1 cellular context compared by ENCODE assay signal in the genomic region with DNA sequence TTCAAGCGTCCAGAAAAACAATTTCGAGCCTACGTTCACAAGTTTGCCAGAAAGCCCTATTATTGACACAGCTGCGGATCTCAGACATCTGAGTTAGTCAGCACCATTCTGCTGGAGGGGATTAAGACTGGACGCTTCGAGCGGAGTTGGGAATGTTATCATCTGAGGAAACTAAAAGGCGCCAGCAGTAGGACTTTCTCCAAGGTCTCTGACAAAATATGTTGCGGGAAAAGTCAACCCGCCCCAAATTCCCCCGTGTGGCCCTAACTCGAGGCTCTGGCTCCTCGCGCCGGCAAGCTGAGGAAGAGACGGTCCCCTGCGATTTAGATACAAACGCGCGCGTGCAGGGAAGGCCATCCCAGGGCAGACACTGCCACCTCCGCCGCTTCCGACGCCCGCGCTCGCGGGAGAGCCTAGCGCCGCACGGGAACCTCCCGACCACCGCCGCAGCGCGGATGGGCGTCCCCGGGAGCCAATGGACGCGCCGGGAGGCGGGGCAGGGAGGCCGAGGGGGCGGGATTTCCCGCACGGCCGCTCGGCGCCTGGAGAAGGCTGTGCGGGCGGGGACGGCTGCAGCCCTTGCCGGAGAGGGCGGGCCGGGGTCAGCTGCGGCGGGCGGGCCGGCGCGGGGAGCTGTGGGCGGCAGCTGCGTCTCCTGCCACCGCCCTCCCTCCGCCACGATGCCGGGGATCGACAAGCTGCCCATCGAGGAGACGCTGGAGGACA.
TF ChIP-seq lines count a peak whose summit lies in the region.

A gene with protein sequence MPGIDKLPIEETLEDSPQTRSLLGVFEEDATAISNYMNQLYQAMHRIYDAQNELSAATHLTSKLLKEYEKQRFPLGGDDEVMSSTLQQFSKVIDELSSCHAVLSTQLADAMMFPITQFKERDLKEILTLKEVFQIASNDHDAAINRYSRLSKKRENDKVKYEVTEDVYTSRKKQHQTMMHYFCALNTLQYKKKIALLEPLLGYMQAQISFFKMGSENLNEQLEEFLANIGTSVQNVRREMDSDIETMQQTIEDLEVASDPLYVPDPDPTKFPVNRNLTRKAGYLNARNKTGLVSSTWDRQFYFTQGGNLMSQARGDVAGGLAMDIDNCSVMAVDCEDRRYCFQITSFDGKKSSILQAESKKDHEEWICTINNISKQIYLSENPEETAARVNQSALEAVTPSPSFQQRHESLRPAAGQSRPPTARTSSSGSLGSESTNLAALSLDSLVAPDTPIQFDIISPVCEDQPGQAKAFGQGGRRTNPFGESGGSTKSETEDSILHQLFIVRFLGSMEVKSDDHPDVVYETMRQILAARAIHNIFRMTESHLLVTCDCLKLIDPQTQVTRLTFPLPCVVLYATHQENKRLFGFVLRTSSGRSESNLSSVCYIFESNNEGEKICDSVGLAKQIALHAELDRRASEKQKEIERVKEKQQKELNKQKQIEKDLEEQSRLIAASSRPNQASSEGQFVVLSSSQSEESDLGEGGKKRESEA (plus strand): TSS at position 526 of the 726 bp plus-strand sequence. CDS start 155 bp downstream, at position 681.

TF ChIP-seq in HepG2, 621 proteins besides CTCF, POLR2A, EP300 and RAD21 (continued from another document and continues in another):
- TF ChIP-seq, protein P1, sequence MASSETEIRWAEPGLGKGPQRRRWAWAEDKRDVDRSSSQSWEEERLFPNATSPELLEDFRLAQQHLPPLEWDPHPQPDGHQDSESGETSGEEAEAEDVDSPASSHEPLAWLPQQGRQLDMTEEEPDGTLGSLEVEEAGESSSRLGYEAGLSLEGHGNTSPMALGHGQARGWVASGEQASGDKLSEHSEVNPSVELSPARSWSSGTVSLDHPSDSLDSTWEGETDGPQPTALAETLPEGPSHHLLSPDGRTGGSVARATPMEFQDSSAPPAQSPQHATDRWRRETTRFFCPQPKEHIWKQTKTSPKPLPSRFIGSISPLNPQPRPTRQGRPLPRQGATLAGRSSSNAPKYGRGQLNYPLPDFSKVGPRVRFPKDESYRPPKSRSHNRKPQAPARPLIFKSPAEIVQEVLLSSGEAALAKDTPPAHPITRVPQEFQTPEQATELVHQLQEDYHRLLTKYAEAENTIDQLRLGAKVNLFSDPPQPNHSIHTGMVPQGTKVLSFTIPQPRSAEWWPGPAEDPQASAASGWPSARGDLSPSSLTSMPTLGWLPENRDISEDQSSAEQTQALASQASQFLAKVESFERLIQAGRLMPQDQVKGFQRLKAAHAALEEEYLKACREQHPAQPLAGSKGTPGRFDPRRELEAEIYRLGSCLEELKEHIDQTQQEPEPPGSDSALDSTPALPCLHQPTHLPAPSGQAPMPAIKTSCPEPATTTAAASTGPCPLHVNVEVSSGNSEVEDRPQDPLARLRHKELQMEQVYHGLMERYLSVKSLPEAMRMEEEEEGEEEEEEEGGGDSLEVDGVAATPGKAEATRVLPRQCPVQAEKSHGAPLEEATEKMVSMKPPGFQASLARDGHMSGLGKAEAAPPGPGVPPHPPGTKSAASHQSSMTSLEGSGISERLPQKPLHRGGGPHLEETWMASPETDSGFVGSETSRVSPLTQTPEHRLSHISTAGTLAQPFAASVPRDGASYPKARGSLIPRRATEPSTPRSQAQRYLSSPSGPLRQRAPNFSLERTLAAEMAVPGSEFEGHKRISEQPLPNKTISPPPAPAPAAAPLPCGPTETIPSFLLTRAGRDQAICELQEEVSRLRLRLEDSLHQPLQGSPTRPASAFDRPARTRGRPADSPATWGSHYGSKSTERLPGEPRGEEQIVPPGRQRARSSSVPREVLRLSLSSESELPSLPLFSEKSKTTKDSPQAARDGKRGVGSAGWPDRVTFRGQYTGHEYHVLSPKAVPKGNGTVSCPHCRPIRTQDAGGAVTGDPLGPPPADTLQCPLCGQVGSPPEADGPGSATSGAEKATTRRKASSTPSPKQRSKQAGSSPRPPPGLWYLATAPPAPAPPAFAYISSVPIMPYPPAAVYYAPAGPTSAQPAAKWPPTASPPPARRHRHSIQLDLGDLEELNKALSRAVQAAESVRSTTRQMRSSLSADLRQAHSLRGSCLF (CRISPR knock-in tag; IDR thresholded peaks at IDR 0.05; ENCODE audit: borderline replicate concordance), result no peak
- TF ChIP-seq CHD4 (IDR thresholded peaks at IDR 0.05; ENCODE audit: borderline replicate concordance, low read length) (no peak), RBFOX2 (IDR thresholded peaks at IDR 0.05; ENCODE audit: low read depth, low read length) (peak; percentile 80), PHF8 (CRISPR knock-in tag; IDR thresholded peaks at IDR 0.05) (peak; percentile 76), ZNF33B (CRISPR knock-in tag; IDR thresholded peaks at IDR 0.05) (0 out of 2 replicates have a peak, but pooled peaks have one; percentile 49), TBX3 (IDR thresholded peaks at IDR 0.05; ENCODE audit: borderline replicate concordance) (peak; percentile 15; the same call in 1 of the 2 replicates), TAF15 (IDR thresholded peaks at IDR 0.05; ENCODE audit: low read depth, low read length, poor library complexity, severe bottlenecking) (peak; percentile 31), ZNF777 (CRISPR knock-in tag; IDR thresholded peaks at IDR 0.05) (peak; percentile 67; the same call in 1 of the 2 replicates), MED1 (CRISPR knock-in tag; IDR thresholded peaks at IDR 0.05) (peak; percentile 38; the same call in 1 of the 2 replicates), GFI1 (CRISPR knock-in tag; IDR thresholded peaks at IDR 0.05; ENCODE audit: borderline replicate concordance) (peak; percentile 40; the same call in 1 of the 2 replicates), KLF15 (CRISPR knock-in tag; IDR thresholded peaks at IDR 0.05; ENCODE audit: borderline replicate concordance) (no peak), NFE2 (CRISPR knock-in tag; IDR thresholded peaks at IDR 0.05) (no peak), ZNF317 (CRISPR knock-in tag; IDR thresholded peaks at IDR 0.05) (0 out of 2 replicates have a peak, but pooled peaks have one; percentile 45), NR2C2 (CRISPR knock-in tag; IDR thresholded peaks at IDR 0.05; ENCODE audit: borderline replicate concordance) (peak; percentile 70; the same call in 1 of the 2 replicates), ZNF101 (CRISPR knock-in tag; IDR thresholded peaks at IDR 0.05; ENCODE audit: borderline replicate concordance, low read depth) (peak; percentile 55; the same call in 1 of the 2 replicates), ZFP90 (CRISPR knock-in tag; IDR thresholded peaks at IDR 0.05; ENCODE audit: borderline replicate concordance) (no peak; the same call in none of the 2 replicates), ZC3H4 (CRISPR knock-in tag; IDR thresholded peaks at IDR 0.05; ENCODE audit: borderline replicate concordance) (no peak), MED8 (CRISPR knock-in tag; IDR thresholded peaks at IDR 0.05; ENCODE audit: insufficient replicate concordance) (peak; percentile 79), MXD4 (CRISPR knock-in tag; IDR thresholded peaks at IDR 0.05) (0 out of 2 replicates have a peak, but pooled peaks have one; percentile 74), NCOA2 (CRISPR knock-in tag; IDR thresholded peaks at IDR 0.05) (no peak; the same call in 1 of the 2 replicates), RNF2 (conservative IDR thresholded peaks at IDR 0.05; ENCODE audit: low read depth) (peak; percentile 81), ZNF251 (CRISPR knock-in tag; IDR thresholded peaks at IDR 0.05) (no peak), GATAD1 (CRISPR knock-in tag; IDR thresholded peaks at IDR 0.05) (peak; percentile 62), ARNT2 (CRISPR knock-in tag; IDR thresholded peaks at IDR 0.05; ENCODE audit: low read depth) (peak; percentile 90), SYNCRIP (IDR thresholded peaks at IDR 0.05; ENCODE audit: insufficient read depth, low read depth, low read length) (no peak), ZFP41 (CRISPR knock-in tag; IDR thresholded peaks at IDR 0.05; ENCODE audit: borderline replicate concordance) (peak; percentile 35; the same call in 1 of the 2 replicates), DR1 (CRISPR knock-in tag; IDR thresholded peaks at IDR 0.05) (peak; percentile 65; the same call in 1 of the 2 replicates), PHB2 (IDR thresholded peaks at IDR 0.05; ENCODE audit: partially characterized antibody) (no peak), ZNF44 (CRISPR knock-in tag; IDR thresholded peaks at IDR 0.05) (peak; percentile 70; the same call in 1 of the 2 replicates), ERF (CRISPR knock-in tag; IDR thresholded peaks at IDR 0.05) (peak; percentile 62; the same call in 1 of the 2 replicates), ZNF772 (CRISPR knock-in tag; IDR thresholded peaks at IDR 0.05) (peak; percentile 82; the same call in 1 of the 2 replicates)
- TF ChIP-seq, protein P2, sequence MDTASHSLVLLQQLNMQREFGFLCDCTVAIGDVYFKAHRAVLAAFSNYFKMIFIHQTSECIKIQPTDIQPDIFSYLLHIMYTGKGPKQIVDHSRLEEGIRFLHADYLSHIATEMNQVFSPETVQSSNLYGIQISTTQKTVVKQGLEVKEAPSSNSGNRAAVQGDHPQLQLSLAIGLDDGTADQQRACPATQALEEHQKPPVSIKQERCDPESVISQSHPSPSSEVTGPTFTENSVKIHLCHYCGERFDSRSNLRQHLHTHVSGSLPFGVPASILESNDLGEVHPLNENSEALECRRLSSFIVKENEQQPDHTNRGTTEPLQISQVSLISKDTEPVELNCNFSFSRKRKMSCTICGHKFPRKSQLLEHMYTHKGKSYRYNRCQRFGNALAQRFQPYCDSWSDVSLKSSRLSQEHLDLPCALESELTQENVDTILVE (CRISPR knock-in tag; IDR thresholded peaks at IDR 0.05), result peak; percentile 48; the same call in 1 of the 2 replicates
- TF ChIP-seq, protein P3, sequence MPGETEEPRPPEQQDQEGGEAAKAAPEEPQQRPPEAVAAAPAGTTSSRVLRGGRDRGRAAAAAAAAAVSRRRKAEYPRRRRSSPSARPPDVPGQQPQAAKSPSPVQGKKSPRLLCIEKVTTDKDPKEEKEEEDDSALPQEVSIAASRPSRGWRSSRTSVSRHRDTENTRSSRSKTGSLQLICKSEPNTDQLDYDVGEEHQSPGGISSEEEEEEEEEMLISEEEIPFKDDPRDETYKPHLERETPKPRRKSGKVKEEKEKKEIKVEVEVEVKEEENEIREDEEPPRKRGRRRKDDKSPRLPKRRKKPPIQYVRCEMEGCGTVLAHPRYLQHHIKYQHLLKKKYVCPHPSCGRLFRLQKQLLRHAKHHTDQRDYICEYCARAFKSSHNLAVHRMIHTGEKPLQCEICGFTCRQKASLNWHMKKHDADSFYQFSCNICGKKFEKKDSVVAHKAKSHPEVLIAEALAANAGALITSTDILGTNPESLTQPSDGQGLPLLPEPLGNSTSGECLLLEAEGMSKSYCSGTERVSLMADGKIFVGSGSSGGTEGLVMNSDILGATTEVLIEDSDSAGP (CRISPR knock-in tag; IDR thresholded peaks at IDR 0.05; ENCODE audit: borderline replicate concordance), result peak; percentile 67; the same call in 1 of the 2 replicates
- TF ChIP-seq, protein P4, sequence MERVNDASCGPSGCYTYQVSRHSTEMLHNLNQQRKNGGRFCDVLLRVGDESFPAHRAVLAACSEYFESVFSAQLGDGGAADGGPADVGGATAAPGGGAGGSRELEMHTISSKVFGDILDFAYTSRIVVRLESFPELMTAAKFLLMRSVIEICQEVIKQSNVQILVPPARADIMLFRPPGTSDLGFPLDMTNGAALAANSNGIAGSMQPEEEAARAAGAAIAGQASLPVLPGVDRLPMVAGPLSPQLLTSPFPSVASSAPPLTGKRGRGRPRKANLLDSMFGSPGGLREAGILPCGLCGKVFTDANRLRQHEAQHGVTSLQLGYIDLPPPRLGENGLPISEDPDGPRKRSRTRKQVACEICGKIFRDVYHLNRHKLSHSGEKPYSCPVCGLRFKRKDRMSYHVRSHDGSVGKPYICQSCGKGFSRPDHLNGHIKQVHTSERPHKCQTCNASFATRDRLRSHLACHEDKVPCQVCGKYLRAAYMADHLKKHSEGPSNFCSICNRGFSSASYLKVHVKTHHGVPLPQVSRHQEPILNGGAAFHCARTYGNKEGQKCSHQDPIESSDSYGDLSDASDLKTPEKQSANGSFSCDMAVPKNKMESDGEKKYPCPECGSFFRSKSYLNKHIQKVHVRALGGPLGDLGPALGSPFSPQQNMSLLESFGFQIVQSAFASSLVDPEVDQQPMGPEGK (CRISPR knock-in tag; IDR thresholded peaks at IDR 0.05), result peak; percentile 53
- TF ChIP-seq, protein P5, sequence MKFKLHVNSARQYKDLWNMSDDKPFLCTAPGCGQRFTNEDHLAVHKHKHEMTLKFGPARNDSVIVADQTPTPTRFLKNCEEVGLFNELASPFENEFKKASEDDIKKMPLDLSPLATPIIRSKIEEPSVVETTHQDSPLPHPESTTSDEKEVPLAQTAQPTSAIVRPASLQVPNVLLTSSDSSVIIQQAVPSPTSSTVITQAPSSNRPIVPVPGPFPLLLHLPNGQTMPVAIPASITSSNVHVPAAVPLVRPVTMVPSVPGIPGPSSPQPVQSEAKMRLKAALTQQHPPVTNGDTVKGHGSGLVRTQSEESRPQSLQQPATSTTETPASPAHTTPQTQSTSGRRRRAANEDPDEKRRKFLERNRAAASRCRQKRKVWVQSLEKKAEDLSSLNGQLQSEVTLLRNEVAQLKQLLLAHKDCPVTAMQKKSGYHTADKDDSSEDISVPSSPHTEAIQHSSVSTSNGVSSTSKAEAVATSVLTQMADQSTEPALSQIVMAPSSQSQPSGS (CRISPR knock-in tag; IDR thresholded peaks at IDR 0.05), result 0 out of 2 replicates have a peak, but pooled peaks have one; percentile 22
- TF ChIP-seq, protein P6, sequence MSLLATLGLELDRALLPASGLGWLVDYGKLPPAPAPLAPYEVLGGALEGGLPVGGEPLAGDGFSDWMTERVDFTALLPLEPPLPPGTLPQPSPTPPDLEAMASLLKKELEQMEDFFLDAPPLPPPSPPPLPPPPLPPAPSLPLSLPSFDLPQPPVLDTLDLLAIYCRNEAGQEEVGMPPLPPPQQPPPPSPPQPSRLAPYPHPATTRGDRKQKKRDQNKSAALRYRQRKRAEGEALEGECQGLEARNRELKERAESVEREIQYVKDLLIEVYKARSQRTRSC (CRISPR knock-in tag; IDR thresholded peaks at IDR 0.05; ENCODE audit: low read depth), result peak; percentile 41; the same call in 1 of the 2 replicates
- TF ChIP-seq, protein P7, sequence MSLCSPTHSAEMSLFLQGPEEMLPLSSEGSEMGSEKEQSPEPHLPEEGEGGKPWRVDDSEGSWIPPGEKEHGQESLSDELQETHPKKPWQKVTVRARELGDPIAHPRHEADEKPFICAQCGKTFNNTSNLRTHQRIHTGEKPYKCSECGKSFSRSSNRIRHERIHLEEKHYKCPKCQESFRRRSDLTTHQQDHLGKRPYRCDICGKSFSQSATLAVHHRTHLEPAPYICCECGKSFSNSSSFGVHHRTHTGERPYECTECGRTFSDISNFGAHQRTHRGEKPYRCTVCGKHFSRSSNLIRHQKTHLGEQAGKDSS (CRISPR knock-in tag; IDR thresholded peaks at IDR 0.05; ENCODE audit: borderline replicate concordance, low read depth), result peak; percentile 79
- TF ChIP-seq, protein P8, sequence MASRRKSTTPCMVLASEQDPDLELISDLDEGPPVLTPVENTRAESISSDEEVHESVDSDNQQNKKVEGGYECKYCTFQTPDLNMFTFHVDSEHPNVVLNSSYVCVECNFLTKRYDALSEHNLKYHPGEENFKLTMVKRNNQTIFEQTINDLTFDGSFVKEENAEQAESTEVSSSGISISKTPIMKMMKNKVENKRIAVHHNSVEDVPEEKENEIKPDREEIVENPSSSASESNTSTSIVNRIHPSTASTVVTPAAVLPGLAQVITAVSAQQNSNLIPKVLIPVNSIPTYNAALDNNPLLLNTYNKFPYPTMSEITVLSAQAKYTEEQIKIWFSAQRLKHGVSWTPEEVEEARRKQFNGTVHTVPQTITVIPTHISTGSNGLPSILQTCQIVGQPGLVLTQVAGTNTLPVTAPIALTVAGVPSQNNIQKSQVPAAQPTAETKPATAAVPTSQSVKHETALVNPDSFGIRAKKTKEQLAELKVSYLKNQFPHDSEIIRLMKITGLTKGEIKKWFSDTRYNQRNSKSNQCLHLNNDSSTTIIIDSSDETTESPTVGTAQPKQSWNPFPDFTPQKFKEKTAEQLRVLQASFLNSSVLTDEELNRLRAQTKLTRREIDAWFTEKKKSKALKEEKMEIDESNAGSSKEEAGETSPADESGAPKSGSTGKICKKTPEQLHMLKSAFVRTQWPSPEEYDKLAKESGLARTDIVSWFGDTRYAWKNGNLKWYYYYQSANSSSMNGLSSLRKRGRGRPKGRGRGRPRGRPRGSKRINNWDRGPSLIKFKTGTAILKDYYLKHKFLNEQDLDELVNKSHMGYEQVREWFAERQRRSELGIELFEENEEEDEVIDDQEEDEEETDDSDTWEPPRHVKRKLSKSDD (CRISPR knock-in tag; IDR thresholded peaks at IDR 0.05; ENCODE audit: low read depth), result peak; percentile 63; the same call in 1 of the 2 replicates
